In the genomic region with DNA sequence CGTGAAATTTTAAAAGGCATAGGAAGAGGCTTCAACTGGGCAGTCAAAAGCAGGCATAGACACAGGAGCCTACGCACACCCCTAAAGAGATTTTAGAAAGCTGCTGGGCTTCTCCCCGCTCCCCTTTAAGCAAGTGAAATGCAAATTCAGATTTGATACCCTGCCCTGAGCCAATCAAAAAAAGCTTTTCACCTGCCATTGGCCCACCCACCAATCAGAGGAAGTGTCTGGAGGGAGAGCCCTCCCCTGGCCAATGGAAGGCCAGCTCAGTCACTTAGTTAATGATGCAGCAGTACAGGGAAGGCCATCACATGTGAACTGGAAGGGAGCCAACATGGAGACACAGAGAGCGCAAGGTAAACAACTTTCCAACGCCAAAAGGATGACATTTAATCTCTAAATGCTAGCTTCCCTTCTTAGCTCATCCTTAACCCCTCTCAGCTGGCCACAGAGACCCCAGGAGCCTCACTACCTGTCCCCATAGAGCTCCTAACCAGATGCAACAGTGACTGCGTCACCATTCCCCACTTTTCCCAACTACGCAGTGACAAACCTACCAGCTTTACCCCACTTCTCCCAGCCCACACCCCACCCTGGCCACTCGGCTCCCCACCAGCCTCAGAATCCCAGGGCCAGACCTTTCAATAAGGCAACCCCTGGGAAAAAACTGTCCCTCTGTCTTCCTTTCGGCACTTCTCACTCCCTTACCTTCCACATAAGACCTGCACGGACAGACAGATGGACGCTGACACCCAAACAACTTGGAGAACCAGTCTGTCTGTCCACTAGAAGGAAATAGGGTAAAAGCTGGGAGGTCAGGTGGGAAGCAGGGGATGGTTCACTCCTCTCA, we compare ENCODE assay signal across 8 cellular contexts.
DNase-seq lines count a peak whose midpoint lies in the region; ATAC-seq and TF ChIP-seq lines count a peak whose summit lies in the region.

No MANE protein-coding gene starts in this region.

- H3K9me3 Mint-ChIP-seq in naive thymus-derived CD4-positive, alpha-beta T cell, result peaks cover 0 to 18% (median 0%) of the 10 kb centered on the region in 11 donors

- peaks cover 74% of the 10 kb centered on the region for H3K79me2 ChIP-seq in KMS-11 (ENCODE audit: insufficient read depth, low read depth)

- TF ChIP-seq CTCF in KMS-11 (conservative IDR thresholded peaks at IDR 0.05; ENCODE audit: low read depth, low read length), result no peak

- H3K36me3 ChIP-seq in KMS-11 (ENCODE audit: insufficient read depth), result no peaks in the 10 kb centered on the region
- H3K36me3 ChIP-seq in naive thymus-derived CD4-positive, alpha-beta T cell (ENCODE audit: control insufficient read depth in 2 of 3, insufficient read depth in 3 of 3, low read length in 3 of 3), result peaks cover 0 to 25% (median 5%) of the 10 kb centered on the region in 3 experiments

- peak; percentile 57 for ATAC-seq in GM21423 (IDR thresholded peaks at IDR 0.05; ENCODE audit: unreplicated experiment)
- ATAC-seq in naive thymus-derived CD4-positive, alpha-beta T cell, result peak; percentile 65

- peak overlapping the region; percentile 88 to 96 (median 95) for H3K4me3 Mint-ChIP-seq in naive thymus-derived CD4-positive, alpha-beta T cell

- H3K4me1 ChIP-seq in KMS-11 (ENCODE audit: low read depth, poor library complexity, severe bottlenecking), result peaks cover 60% of the 10 kb centered on the region
- peaks cover 29 to 61% of the 10 kb centered on the region in 2 donors for H3K4me1 ChIP-seq in naive thymus-derived CD4-positive, alpha-beta T cell (ENCODE audit: control insufficient read depth in 2 of 2, insufficient read depth in 2 of 2, low read length in 2 of 2)

- POLR2A ChIA-PET in naive thymus-derived CD4-positive, alpha-beta T cell (lab: Charles Lee), result interaction anchor here (1.1 to 17.1 kb wide), 12 partner anchors 8 to 140 kb away, joined by 3 to 547 read pairs (median 11); no protein-coding TSS in a partner anchor

- no peaks in the 10 kb centered on the region for H3K9me3 ChIP-seq in naive thymus-derived CD4-positive, alpha-beta T cell (ENCODE audit: control insufficient read depth in 2 of 3, low read length in 3 of 3)

- peaks cover 72 to 96% (median 89%) of the 10 kb centered on the region in 7 donors for H3K4me1 Mint-ChIP-seq in naive thymus-derived CD4-positive, alpha-beta T cell

- DNase-seq in ELR (ENCODE audit: low read depth), result peak; percentile 29
- peak; percentile 79 for DNase-seq in activated CD8-positive, alpha-beta memory T cell treated with anti-CD3 and anti-CD28 coated beads for 24 hours
- DNase-seq in epithelial cell of prostate (ENCODE audit: low read depth, low spot score), result peak; percentile 52
- peak; percentile 35 to 89 (median 86) for DNase-seq in naive thymus-derived CD4-positive, alpha-beta T cell
- peak; percentile 53 for DNase-seq in stromal cell of bone marrow (ENCODE audit: low read depth)
- no peak for DNase-seq in HuH-7 (ENCODE audit: low spot score)

- no peak overlapping the region for H2AFZ ChIP-seq in KMS-11 (ENCODE audit: low read depth)

- H3K9ac ChIP-seq in KMS-11, result peak overlapping the region; percentile 81

- peak overlapping the region; percentile 96 to 100 (median 98) for H3K27ac Mint-ChIP-seq in naive thymus-derived CD4-positive, alpha-beta T cell

- H3K27ac ChIP-seq in KMS-11 (peak overlapping the region; percentile 92), epithelial cell of prostate (peak overlapping the region; percentile 82)
- peak overlapping the region; percentile 88 for H3K27ac ChIP-seq in naive thymus-derived CD4-positive, alpha-beta T cell (ENCODE audit: low read depth, low read length)

- no peak overlapping the region for H3K4me3 ChIP-seq in KMS-11 (IDR thresholded peaks at IDR 0.05; ENCODE audit: insufficient read depth, low read depth, low read length)
- peak overlapping the region; percentile 87 for H3K4me3 ChIP-seq in naive thymus-derived CD4-positive, alpha-beta T cell (ENCODE audit: low read length)

- H3K27me3 ChIP-seq in KMS-11 (ENCODE audit: insufficient read depth, low read depth), result no peaks in the 10 kb centered on the region
- no peaks in the 10 kb centered on the region for H3K27me3 ChIP-seq in naive thymus-derived CD4-positive, alpha-beta T cell (ENCODE audit: control insufficient read depth in 2 of 2, insufficient read depth in 2 of 2, low read length in 2 of 2)

- peaks cover 0 to 6% (median 0%) of the 10 kb centered on the region in 5 donors for H3K27me3 Mint-ChIP-seq in naive thymus-derived CD4-positive, alpha-beta T cell

- H4K20me1 ChIP-seq in KMS-11 (ENCODE audit: insufficient read depth), result no peaks in the 10 kb centered on the region

- intact Hi-C loops in naive thymus-derived CD4-positive, alpha-beta T cell (cut with micrococcal nuclease), result loop anchor here (1.0 to 10.0 kb wide), 7 partner anchors 11 to 1266 kb away; a partner anchor contains a TSS

- CTCF ChIA-PET in naive thymus-derived CD4-positive, alpha-beta T cell (lab: Charles Lee), result interaction anchor here (0.5 to 4.1 kb wide), 15 partner anchors 10 to 1232 kb away, joined by 3 to 81 read pairs (median 6); no protein-coding TSS in a partner anchor

- peaks cover 8 to 29% (median 22%) of the 10 kb centered on the region in 5 donors for H3K36me3 Mint-ChIP-seq in naive thymus-derived CD4-positive, alpha-beta T cell

- H3K4me2 ChIP-seq in KMS-11, result peak overlapping the region; percentile 79
